ENCODE assay signal across 10 cellular contexts in genomic region chr19:55386515-55386947, GRCh38. TPM values are rescaled to one million over a fixed set of nuclear protein-coding genes. Genes with fewer than 3 reads are reported as not detected.
DNase-seq lines count a peak whose midpoint lies in the region; ATAC-seq, FAIRE-seq and TF ChIP-seq lines count a peak whose summit lies in the region.
"Had no signal": no experiment of that assay in that cellular context is flagged by ENCODE, and none has a peak within 500 bp of the region (broad histone marks: within the 10 kb centered on the region; RNA-seq: fewer than 3 reads in every experiment).

No MANE protein-coding gene starts in this region.

- peak overlapping the region; percentile 98 for H3K9ac ChIP-seq in astrocyte (ENCODE audit: low read length)

- peaks cover 57% of the 10 kb centered on the region for H4K20me1 ChIP-seq in astrocyte (ENCODE audit: insufficient read depth, low read length)

- H3K36me3 ChIP-seq in cardiac muscle cell (peaks cover 27% of the 10 kb centered on the region), astrocyte (ENCODE audit: insufficient read depth, low read length) (peaks cover 30% of the 10 kb centered on the region), tibial nerve (peaks cover 0 to 47% (median 12%) of the 10 kb centered on the region in 3 donors)

- peak overlapping the region; percentile 98 for H3K27ac Mint-ChIP-seq in astrocyte (ENCODE audit: unreplicated experiment)

- no peak overlapping the region for H2AFZ ChIP-seq in astrocyte (ENCODE audit: low read depth, low read length)

- H3K4me1 ChIP-seq in cardiac muscle cell (ENCODE audit: low read depth) (peaks cover 20% of the 10 kb centered on the region), astrocyte (ENCODE audit: insufficient read depth, low read length) (peaks cover 52% of the 10 kb centered on the region), tibial nerve (peaks cover 0 to 68% (median 37%) of the 10 kb centered on the region in 4 donors)

- TF ChIP-seq CTCF in cardiac muscle cell (IDR thresholded peaks at IDR 0.05; ENCODE audit: low read depth, low read length) (no peak), astrocyte (IDR thresholded peaks at IDR 0.05; ENCODE audit: insufficient read depth, low read depth, low read length) (no peak), lower leg skin (IDR thresholded peaks at IDR 0.05) (no peak), tibial nerve (IDR thresholded peaks at IDR 0.05) (no peak)

- H3K79me2 ChIP-seq in astrocyte (ENCODE audit: insufficient read depth, low read length) = peaks cover 50% of the 10 kb centered on the region

- ATAC-seq in Right ventricle myocardium inferior (no peak), GM19324 (IDR thresholded peaks at IDR 0.05; ENCODE audit: low FRiP score, unreplicated experiment) (no peak)

- no peak for FAIRE-seq in astrocyte (lab: Jason Lieb, UNC)
- FAIRE-seq: G401.6 had no signal

- H3K36me3 Mint-ChIP-seq in astrocyte (ENCODE audit: low read depth, unreplicated experiment) = peaks cover 28% of the 10 kb centered on the region

- no peak overlapping the region for H3K27ac ChIP-seq in cardiac muscle cell
- H3K27ac ChIP-seq in astrocyte (ENCODE audit: low read depth, low read length) = peak overlapping the region; percentile 93
- H3K27ac ChIP-seq in tibial nerve = peak overlapping the region; percentile 79 to 97 (median 92)

- peak overlapping the region; percentile 97 for H3K4me2 ChIP-seq in astrocyte (ENCODE audit: low read length)

- no peak for TF ChIP-seq POLR2A in lower leg skin (IDR thresholded peaks at IDR 0.05)
- no peak for TF ChIP-seq POLR2A in tibial nerve (IDR thresholded peaks at IDR 0.05)

- WGBS in lower leg skin, 2 donors = 1 to 3% methylated on average over 16 to 31 of the region's 31 CpGs
- WGBS in tibial nerve, 2 donors = 2 to 4% methylated on average over 17 to 30 of the region's 31 CpGs

- H3K27me3 ChIP-seq in cardiac muscle cell (no peaks in the 10 kb centered on the region), astrocyte (ENCODE audit: insufficient read depth, low read length) (no peaks in the 10 kb centered on the region), tibial nerve (no peaks in the 10 kb centered on the region)

- peaks cover 33% of the 10 kb centered on the region for H3K4me1 Mint-ChIP-seq in astrocyte (ENCODE audit: low read depth, unreplicated experiment)

- no peak for TF ChIP-seq EP300 in tibial nerve (IDR thresholded peaks at IDR 0.05)

- intact Hi-C loops in Right ventricle myocardium inferior (cut with DNase I) (loop anchor here (10.0 kb wide), 1 partner anchor 218 kb away; the partner anchor contains the start of genes ZNF524 and ZNF865), lower leg skin (cut with DNase I; ENCODE audit: low total_unique reads) (no loop called here)

- H3K27me3 Mint-ChIP-seq in astrocyte (ENCODE audit: low read depth, unreplicated experiment) = no peaks in the 10 kb centered on the region

- peak overlapping the region; percentile 100 for H3K4me3 Mint-ChIP-seq in astrocyte (ENCODE audit: unreplicated experiment)

- peak overlapping the region; percentile 89 for H3K4me3 ChIP-seq in cardiac muscle cell
- H3K4me3 ChIP-seq in astrocyte (ENCODE audit: insufficient read depth, low read depth, low read length) = peak overlapping the region; percentile 95
- H3K4me3 ChIP-seq in lower leg skin (ENCODE audit: low read depth, poor library complexity, severe bottlenecking) = peak overlapping the region; percentile 77
- peak overlapping the region; percentile 69 to 95 (median 92) for H3K4me3 ChIP-seq in tibial nerve

- DNase-seq in cardiac muscle cell (ENCODE audit: low read depth in 1 of 2, low spot score in 1 of 2) (no peak), Right ventricle myocardium inferior (ENCODE audit: missing footprints) (no peak), astrocyte (ENCODE audit: low read depth) (no peak), lower leg skin (ENCODE audit: low spot score in 2 of 2) (no peak), tibial nerve (ENCODE audit: low spot score in 2 of 2) (no peak), AG20443 (ENCODE audit: low spot score) (no peak), GM03348 (ENCODE audit: low spot score) (no peak)

- H3K9me3 ChIP-seq in cardiac muscle cell (ENCODE audit: low read depth) (no peaks in the 10 kb centered on the region), astrocyte (ENCODE audit: insufficient read depth, low read depth, low read length) (no peaks in the 10 kb centered on the region), tibial nerve (no peaks in the 10 kb centered on the region)

- peaks cover 2% of the 10 kb centered on the region for H3K9me3 Mint-ChIP-seq in astrocyte (ENCODE audit: unreplicated experiment)

RNA-seq across cellular contexts. Expression of gene RPL28, which starts 0.8 kb away (rescaled TPM):
- total RNA-seq in cardiac muscle cell = 757 and 1,325 TPM in 2 replicates
- polyA plus RNA-seq in cardiac muscle cell = 273 and 320 TPM in 2 replicates
- total RNA-seq in Right ventricle myocardium inferior = 664 TPM
- 2,006 and 2,072 TPM in 2 replicates for total RNA-seq in astrocyte
- 100 to 1,000 TPM; 466 to 875 (median 590) TPM for total RNA-seq in lower leg skin
- total RNA-seq in tibial nerve = 100 to 1,000 TPM; 266 to 574 (median 354) TPM

RNA-seq across cellular contexts. Expression of gene TMEM238, which starts 2.4 kb away (rescaled TPM):
- total RNA-seq in cardiac muscle cell (0.27 and 0.35 TPM in 2 replicates), Right ventricle myocardium inferior (0.24 TPM), astrocyte (1.4 and 2.1 TPM in 2 replicates), lower leg skin (10 to 100 TPM; 32.2 to 61.6 (median 47.5) TPM), tibial nerve (1 to 10 TPM in 2 of 4 donors, under 1 TPM in 2; 0.63 to 7.5 (median 2.6) TPM)
- polyA plus RNA-seq in cardiac muscle cell = 1.7 and 4.0 TPM in 2 replicates

RNA-seq across cellular contexts. Expression of gene TMEM190, which starts 9.9 kb away (rescaled TPM):
- total RNA-seq in cardiac muscle cell = not detected in 2 replicates
- 0.85 and 1.3 TPM in 2 replicates for polyA plus RNA-seq in cardiac muscle cell
- not detected for total RNA-seq in Right ventricle myocardium inferior
- 2.5 TPM in 2 replicates for total RNA-seq in astrocyte
- not detected for total RNA-seq in lower leg skin
- total RNA-seq in tibial nerve = 1 to 10 TPM in 1 of 4 donors, not detected in 3; 2.7 TPM
- total RNA-seq: T-helper 1 cell treated with Interleukin-12 subunit alpha and Interleukin-12 subunit beta and Interleukin-4 antibody, amounts not matched to agents 30 ng/mL and 1 ng/mL, for 36 hours had no signal

RNA-seq across cellular contexts. Expression of gene IL11, which starts 16.3 kb away (rescaled TPM):
- total RNA-seq in cardiac muscle cell (0.12 and 0.49 TPM in 2 replicates), Right ventricle myocardium inferior (not detected), astrocyte (183 and 202 TPM in 2 replicates), lower leg skin (under 1 TPM in 3 of 4 donors, not detected in 1; 0.23 to 0.68 (median 0.46) TPM), tibial nerve (under 1 TPM in 1 of 4 donors, not detected in 3; 0.21 TPM)
- polyA plus RNA-seq in cardiac muscle cell = 0.72 TPM in 1 of 2 replicates, not detected in the other

RNA-seq across cellular contexts. Expression of gene UBE2S, which starts 21.1 kb away (rescaled TPM):
- 54.2 and 244 TPM in 2 replicates for total RNA-seq in cardiac muscle cell
- 164 and 471 TPM in 2 replicates for polyA plus RNA-seq in cardiac muscle cell
- total RNA-seq in Right ventricle myocardium inferior = 31.2 TPM
- total RNA-seq in astrocyte = 107 and 116 TPM in 2 replicates
- total RNA-seq in lower leg skin = 10 to 100 TPM in 1 of 4 donors, 1 to 10 TPM in 3; 6.2 to 14.6 (median 9.2) TPM
- 10 to 100 TPM in 2 of 4 donors, 1 to 10 TPM in 2; 8.0 to 16.2 (median 9.9) TPM for total RNA-seq in tibial nerve
